Comparison of ENCODE assay signal across 11 cellular contexts in genomic region chr22:35638408-35638807, GRCh38. TPM values are rescaled to one million over a fixed set of nuclear protein-coding genes. Genes with fewer than 3 reads are reported as not detected.
DNase-seq lines count a peak whose midpoint lies in the region; ATAC-seq and TF ChIP-seq lines count a peak whose summit lies in the region.
"Had no signal": no experiment of that assay in that cellular context is flagged by ENCODE, and none has a peak within 500 bp of the region (broad histone marks: within the 10 kb centered on the region; RNA-seq: fewer than 3 reads in every experiment).

No MANE protein-coding gene starts in this region.

- peaks cover 17% of the 10 kb centered on the region for H3K4me1 Mint-ChIP-seq in MCF 10A (ENCODE audit: insufficient read depth, unreplicated experiment)
- peaks cover 18% of the 10 kb centered on the region for H3K4me1 Mint-ChIP-seq in CD14-positive monocyte
- H3K4me1 Mint-ChIP-seq in WTC11, result peaks cover 42% of the 10 kb centered on the region

- H3K4me1 ChIP-seq in BE2C, result peaks cover 5% of the 10 kb centered on the region

- TF ChIP-seq CTCF in BE2C (IDR thresholded peaks at IDR 0.05; ENCODE audit: low read depth, low read length), result no peak
- TF ChIP-seq CTCF in MCF 10A (IDR thresholded peaks at IDR 0.05; ENCODE audit: unreplicated experiment), result no peak
- TF ChIP-seq CTCF in CD14-positive monocyte (IDR thresholded peaks at IDR 0.05), result no peak
- no peak for TF ChIP-seq CTCF in WTC11 (IDR thresholded peaks at IDR 0.05)

- ATAC-seq in GM19351 (IDR thresholded peaks at IDR 0.05; ENCODE audit: unreplicated experiment) (no peak), WTC11 (no peak), HG03095 (IDR thresholded peaks at IDR 0.05; ENCODE audit: unreplicated experiment) (no peak)
- ATAC-seq: activated CD8-positive, alpha-beta T cell treated with anti-CD3 and anti-CD28 coated beads, Interleukin-2, amount 10 ng/mL, durations not matched to agents 7 days and 5 days; effector memory CD8-positive, alpha-beta T cell had no signal

- DNase-seq in BE2C, result peak; percentile 83
- DNase-seq in MCF 10A (ENCODE audit: unreplicated experiment), result peak; percentile 47
- peak; percentile 89 for DNase-seq in hepatic stellate cell (ENCODE audit: low spot score)
- peak; percentile 96 for DNase-seq in posterior vena cava (ENCODE audit: low spot score)
- DNase-seq in CD14-positive monocyte (ENCODE audit: low spot score), result no peak
- no peak for DNase-seq in WTC11 (ENCODE audit: low spot score)
- DNase-seq: activated CD8-positive, alpha-beta T cell treated with anti-CD3 and anti-CD28 coated beads, Interleukin-2, amount 10 ng/mL, durations not matched to agents 7 days and 5 days; COR-L47; effector memory CD8-positive, alpha-beta T cell had no signal

- intact Hi-C loops in MCF 10A (cut with micrococcal nuclease), result no loop called here
- intact Hi-C loops in posterior vena cava (cut with DNase I), result loop anchor here in 1 of 2 donors (10.0 kb wide), 1 partner anchor 206 kb away; no protein-coding TSS in a partner anchor
- intact Hi-C loops in CD14-positive monocyte (cut with micrococcal nuclease), result loop anchor here in 1 of 2 donors (10.0 kb wide), 1 partner anchor 276 kb away; no protein-coding TSS in a partner anchor

- CTCF ChIA-PET in MCF 10A (lab: Yijun Ruan, JAX), result interaction anchor here (1.6 kb wide), 1 partner anchor 428 kb away, joined by 3 read pairs; no protein-coding TSS in a partner anchor
- CTCF ChIA-PET in WTC11 (lab: Charles Lee), result interaction anchor here (1.3 to 2.3 kb wide), 3 partner anchors 10 to 427 kb away, joined by 6 to 7 read pairs (median 6); partner anchors contain the start of gene APOL6

- no peaks in the 10 kb centered on the region for H3K9me3 ChIP-seq in BE2C

- no peaks in the 10 kb centered on the region for H3K36me3 ChIP-seq in BE2C

- H3K27me3 Mint-ChIP-seq in MCF 10A (ENCODE audit: insufficient read depth, unreplicated experiment), result no peaks in the 10 kb centered on the region
- peaks cover 3 to 5% (median 3%) of the 10 kb centered on the region in 3 donors for H3K27me3 Mint-ChIP-seq in CD14-positive monocyte (ENCODE audit: low read depth in 3 of 3)
- no peaks in the 10 kb centered on the region; the same call in 1 of the 2 replicates for H3K27me3 Mint-ChIP-seq in WTC11 (ENCODE audit: low read depth)

- H3K27ac Mint-ChIP-seq in MCF 10A (ENCODE audit: low read depth, unreplicated experiment) (peak overlapping the region; percentile 67), CD14-positive monocyte (peak overlapping the region in 1 of 7 donors; percentile 63), WTC11 (no peak overlapping the region)
- H3K27ac Mint-ChIP-seq: activated CD8-positive, alpha-beta T cell treated with anti-CD3 and anti-CD28 coated beads, Interleukin-2, amount 10 ng/mL, durations not matched to agents 7 days and 5 days had no signal

- H3K36me3 Mint-ChIP-seq in MCF 10A (ENCODE audit: insufficient read depth, unreplicated experiment) (no peaks in the 10 kb centered on the region), CD14-positive monocyte (no peaks in the 10 kb centered on the region), WTC11 (no peaks in the 10 kb centered on the region)

- H3K4me3 ChIP-seq in BE2C (ENCODE audit: low read depth, low read length), result no peak overlapping the region

- no TSS peak for BruUV-seq in MCF 10A (replicated peaks; lab: Mats Ljungman, UMichigan)

- H3K4me3 Mint-ChIP-seq in MCF 10A (ENCODE audit: unreplicated experiment), result no peak overlapping the region
- H3K4me3 Mint-ChIP-seq in CD14-positive monocyte, result no peak overlapping the region
- no peak overlapping the region for H3K4me3 Mint-ChIP-seq in WTC11
- H3K4me3 Mint-ChIP-seq: activated CD8-positive, alpha-beta T cell treated with anti-CD3 and anti-CD28 coated beads, Interleukin-2, amount 10 ng/mL, durations not matched to agents 7 days and 5 days; effector memory CD8-positive, alpha-beta T cell had no signal

- POLR2A ChIA-PET in MCF 10A (lab: Yijun Ruan, JAX), result no interaction called here
- POLR2A ChIA-PET in WTC11 (lab: Charles Lee), result no interaction called here

- no peaks in the 10 kb centered on the region for H3K27me3 ChIP-seq in BE2C

- no peaks in the 10 kb centered on the region for H3K9me3 Mint-ChIP-seq in MCF 10A (ENCODE audit: unreplicated experiment)
- peaks cover 0 to 1% (median 0%) of the 10 kb centered on the region in 7 donors for H3K9me3 Mint-ChIP-seq in CD14-positive monocyte
- H3K9me3 Mint-ChIP-seq in WTC11, result peaks cover 5% of the 10 kb centered on the region
- H3K9me3 Mint-ChIP-seq: effector memory CD8-positive, alpha-beta T cell had no signal

TF ChIP-seq in WTC11, 78 proteins besides CTCF, POLR2A, EP300 and RAD21:
- TF ChIP-seq ZBTB43 (CRISPR knock-in tag; IDR thresholded peaks at IDR 0.05) (no peak), IRF1 (CRISPR knock-in tag; IDR thresholded peaks at IDR 0.05) (no peak), ZNF423 (CRISPR knock-in tag; IDR thresholded peaks at IDR 0.05) (no peak), ZMAT4 (CRISPR knock-in tag; IDR thresholded peaks at IDR 0.05) (no peak), STAT6 (CRISPR knock-in tag; conservative IDR thresholded peaks at IDR 0.05; ENCODE audit: low read depth) (no peak), EMX1 (CRISPR knock-in tag; IDR thresholded peaks at IDR 0.05) (no peak), NFYB (CRISPR knock-in tag; conservative IDR thresholded peaks at IDR 0.05; ENCODE audit: low read depth) (no peak), HMGA2 (CRISPR knock-in tag; IDR thresholded peaks at IDR 0.05) (no peak), ELF4 (CRISPR knock-in tag; IDR thresholded peaks at IDR 0.05; ENCODE audit: low read depth) (no peak), ATF3 (CRISPR knock-in tag; conservative IDR thresholded peaks at IDR 0.05) (no peak), ZNF263 (CRISPR knock-in tag; IDR thresholded peaks at IDR 0.05; ENCODE audit: low read depth) (no peak), MAX (CRISPR knock-in tag; IDR thresholded peaks at IDR 0.05) (no peak), ZNF416 (CRISPR knock-in tag; IDR thresholded peaks at IDR 0.05) (no peak), CBFB (CRISPR knock-in tag; IDR thresholded peaks at IDR 0.05; ENCODE audit: low read depth) (no peak), SOX15 (CRISPR knock-in tag; IDR thresholded peaks at IDR 0.05) (no peak)
TF ChIP-seq in WTC11: peak in this region for 0.

RNA-seq across cellular contexts. Expression of gene APOL6, which starts 9.8 kb away (rescaled TPM):
- 0.09 TPM for polyA plus RNA-seq in BE2C (2012; ENCODE audit: insufficient read depth, insufficient read length, low read depth)
- total RNA-seq in MCF 10A (2022), result 7.2 and 9.6 TPM in 2 replicates
- 10 to 100 TPM; 12.6 to 14.6 TPM for total RNA-seq in posterior vena cava
- polyA plus RNA-seq in CD14-positive monocyte, result 10 to 100 TPM in 1 of 2 donors, 1 to 10 TPM in 1; 7.6 to 13.6 TPM
- total RNA-seq in WTC11 (2021), result 0.17 to 0.27 TPM (median 0.21 TPM) in 3 replicates

RNA-seq across cellular contexts. Expression of gene MB, which starts 21.3 kb away (rescaled TPM):
- polyA plus RNA-seq in BE2C (2012; ENCODE audit: insufficient read depth, insufficient read length, low read depth), result not detected
- total RNA-seq in MCF 10A (2022) (not detected in 2 replicates), posterior vena cava (1 to 10 TPM in 1 of 2 donors, not detected in 1; 2.3 TPM), WTC11 (2021) (0.50 to 1.0 TPM (median 0.60 TPM) in 3 replicates)
- not detected for polyA plus RNA-seq in CD14-positive monocyte
- total RNA-seq: activated CD8-positive, alpha-beta T cell treated with anti-CD3 and anti-CD28 coated beads, Interleukin-2, amount 10 ng/mL, durations not matched to agents 7 days and 5 days had no signal

Comparison
In these comparisons a context has a peak if more than half of its experiments do, and no peak if none do; other contexts are left out.
1. DNase-seq: peak in BE2C (single experiment), MCF 10A (single experiment), hepatic stellate cell (single experiment) and posterior vena cava (single experiment); none in CD14-positive monocyte (single experiment) and WTC11 (single experiment).